Comparison of ENCODE assay signal across 7 cellular contexts in genomic region chr11:62883677-62884076, GRCh38. TPM values are rescaled to one million over a fixed set of nuclear protein-coding genes. Genes with fewer than 3 reads are reported as not detected.
DNase-seq lines count a peak whose midpoint lies in the region; ATAC-seq and TF ChIP-seq lines count a peak whose summit lies in the region.
"Had no signal": no experiment of that assay in that cellular context is flagged by ENCODE, and none has a peak within 500 bp of the region (broad histone marks: within the 10 kb centered on the region; RNA-seq: fewer than 3 reads in every experiment).

No MANE protein-coding gene starts in this region.

- peak overlapping the region; percentile 83 for H3K27ac Mint-ChIP-seq in neural progenitor cell

- H3K4me2 ChIP-seq in GM23248 (ENCODE audit: unreplicated experiment), result peak overlapping the region; percentile 97
- H3K4me2 ChIP-seq in neural progenitor cell, result peak overlapping the region; percentile 95

- H3K27me3 ChIP-seq in GM23248 (replicated peaks; ENCODE audit: insufficient read depth) (no peaks in the 10 kb centered on the region), neural progenitor cell (no peaks in the 10 kb centered on the region)

- peaks cover 52% of the 10 kb centered on the region for H3K4me1 Mint-ChIP-seq in neural progenitor cell

- H4K20me1 ChIP-seq in GM23248 (ENCODE audit: insufficient read depth) (peaks cover 19% of the 10 kb centered on the region; the same call in 1 of the 2 replicates), neural progenitor cell (ENCODE audit: low read depth) (peaks cover 59% of the 10 kb centered on the region)

- peaks cover 59% of the 10 kb centered on the region for H3K79me2 ChIP-seq in GM23248 (ENCODE audit: insufficient read depth)
- peaks cover 82% of the 10 kb centered on the region for H3K79me2 ChIP-seq in neural progenitor cell (ENCODE audit: low read depth)

- H3K4me1 ChIP-seq in GM23248 (ENCODE audit: insufficient read depth) (peaks cover 51% of the 10 kb centered on the region), neural progenitor cell (peaks cover 29% of the 10 kb centered on the region)

- peaks cover 77% of the 10 kb centered on the region for H3F3A ChIP-seq in GM23248 (ENCODE audit: insufficient read depth)
- peaks cover 78% of the 10 kb centered on the region for H3F3A ChIP-seq in neural progenitor cell (ENCODE audit: low read depth)

- no peak for TF ChIP-seq CTCF in neural progenitor cell (IDR thresholded peaks at IDR 0.05)

- no peak overlapping the region for H2AFZ ChIP-seq in GM23248
- H2AFZ ChIP-seq in neural progenitor cell (replicated peaks), result no peak overlapping the region

- H3K36me3 ChIP-seq in GM23248 (ENCODE audit: low read depth), result peaks cover 67% of the 10 kb centered on the region
- peaks cover 6% of the 10 kb centered on the region for H3K36me3 ChIP-seq in neural progenitor cell

- peaks cover 6% of the 10 kb centered on the region for H3K27me3 Mint-ChIP-seq in neural progenitor cell (ENCODE audit: insufficient read depth, low read depth)

- H3K27ac ChIP-seq in GM23248 (peak overlapping the region; percentile 99), neural progenitor cell (no peak overlapping the region)

- H3K9me2 ChIP-seq in GM23248 (ENCODE audit: insufficient read depth), result no peaks in the 10 kb centered on the region

- in situ Hi-C loops in GM23248 (cut with MboI), result no loop called here

- H3K9ac ChIP-seq in GM23248 (peak overlapping the region; percentile 100), neural progenitor cell (no peak overlapping the region)

- H3K4me3 Mint-ChIP-seq in neural progenitor cell, result peak overlapping the region; percentile 100

- peak; percentile 38 for DNase-seq in GM23248
- peak; percentile 55 for DNase-seq in astrocyte of the hippocampus (ENCODE audit: low read depth, low spot score)
- no peak for DNase-seq in neural progenitor cell (ENCODE audit: low spot score)
- no peak for DNase-seq in NCI-H187 (lab: John Stamatoyannopoulos, UW)
- DNase-seq in effector CD4-positive, alpha-beta T cell, result no peak

- H3K9me3 Mint-ChIP-seq in neural progenitor cell, result no peaks in the 10 kb centered on the region

- 54 to 61% methylated on average over 3 of the region's 3 CpGs for WGBS in GM23248 (ENCODE audit: low coverage in 1 of 2, low lambda C conversion rate in 2 of 2, missing lambda C conversion rate in 2 of 2), 2 experiments

- ATAC-seq in HG03457 (IDR thresholded peaks at IDR 0.05; ENCODE audit: unreplicated experiment), result no peak
- ATAC-seq: left lobe of liver had no signal

- peak overlapping the region; percentile 93 for H3K4me3 ChIP-seq in GM23248
- no peak overlapping the region for H3K4me3 ChIP-seq in neural progenitor cell

- no peaks in the 10 kb centered on the region for H3K9me3 ChIP-seq in GM23248 (ENCODE audit: low read depth)
- H3K9me3 ChIP-seq in neural progenitor cell (ENCODE audit: low read depth), result no peaks in the 10 kb centered on the region

- peaks cover 36% of the 10 kb centered on the region for H3K36me3 Mint-ChIP-seq in neural progenitor cell

RNA-seq across cellular contexts. Expression of gene SLC3A2, which starts 3.0 kb away (rescaled TPM):
- total RNA-seq in GM23248 (2014; rRNA removed; shearing (Covaris generic)), result 290 and 301 TPM in 2 replicates
- 310 and 319 TPM in 2 replicates for polyA plus RNA-seq in GM23248 (2016; fragmentation: Nextera tagmentation; extraction: Ambion mirVana)
- 99.8 and 130 TPM in 2 replicates for total RNA-seq in neural progenitor cell (ENCODE audit: low replicate concordance)

RNA-seq across cellular contexts. Expression of gene CHRM1, which starts 37.5 kb away (rescaled TPM):
- total RNA-seq in GM23248 (2014; rRNA removed; shearing (Covaris generic)), result not detected in 2 replicates
- not detected in 2 replicates for polyA plus RNA-seq in GM23248 (2016; fragmentation: Nextera tagmentation; extraction: Ambion mirVana)
- total RNA-seq in neural progenitor cell (ENCODE audit: low replicate concordance), result not detected in 2 replicates
- total RNA-seq: left lobe of liver had no signal

RNA-seq across cellular contexts. Expression of gene WDR74, which starts 44.3 kb away (rescaled TPM):
- total RNA-seq in GM23248 (2014; rRNA removed; shearing (Covaris generic)), result 41.4 and 50.4 TPM in 2 replicates
- 33.6 and 34.3 TPM in 2 replicates for polyA plus RNA-seq in GM23248 (2016; fragmentation: Nextera tagmentation; extraction: Ambion mirVana)
- total RNA-seq in neural progenitor cell (ENCODE audit: low replicate concordance), result 40.0 and 47.4 TPM in 2 replicates

RNA-seq across cellular contexts. Expression of gene TEX54, which starts 51.0 kb away (rescaled TPM):
- not detected in 2 replicates for total RNA-seq in GM23248 (2014; rRNA removed; shearing (Covaris generic))
- polyA plus RNA-seq in GM23248 (2016; fragmentation: Nextera tagmentation; extraction: Ambion mirVana), result 0.44 TPM in 1 of 2 replicates, not detected in the other
- total RNA-seq in neural progenitor cell (ENCODE audit: low replicate concordance), result not detected in 2 replicates
- total RNA-seq: left lobe of liver had no signal

RNA-seq across cellular contexts. Expression of gene STX5, which starts 51.8 kb away (rescaled TPM):
- 43.9 and 45.7 TPM in 2 replicates for total RNA-seq in GM23248 (2014; rRNA removed; shearing (Covaris generic))
- 32.0 and 34.0 TPM in 2 replicates for polyA plus RNA-seq in GM23248 (2016; fragmentation: Nextera tagmentation; extraction: Ambion mirVana)
- 30.2 and 32.9 TPM in 2 replicates for total RNA-seq in neural progenitor cell (ENCODE audit: low replicate concordance)

Comparison
In these comparisons a context has a peak if more than half of its experiments do, and no peak if none do; other contexts are left out.
1. DNase-seq: peak in GM23248 (single experiment) and astrocyte of the hippocampus (single experiment); none in neural progenitor cell (single experiment), NCI-H187 (0 of 2) and effector CD4-positive, alpha-beta T cell (single experiment).